In the genomic region with DNA sequence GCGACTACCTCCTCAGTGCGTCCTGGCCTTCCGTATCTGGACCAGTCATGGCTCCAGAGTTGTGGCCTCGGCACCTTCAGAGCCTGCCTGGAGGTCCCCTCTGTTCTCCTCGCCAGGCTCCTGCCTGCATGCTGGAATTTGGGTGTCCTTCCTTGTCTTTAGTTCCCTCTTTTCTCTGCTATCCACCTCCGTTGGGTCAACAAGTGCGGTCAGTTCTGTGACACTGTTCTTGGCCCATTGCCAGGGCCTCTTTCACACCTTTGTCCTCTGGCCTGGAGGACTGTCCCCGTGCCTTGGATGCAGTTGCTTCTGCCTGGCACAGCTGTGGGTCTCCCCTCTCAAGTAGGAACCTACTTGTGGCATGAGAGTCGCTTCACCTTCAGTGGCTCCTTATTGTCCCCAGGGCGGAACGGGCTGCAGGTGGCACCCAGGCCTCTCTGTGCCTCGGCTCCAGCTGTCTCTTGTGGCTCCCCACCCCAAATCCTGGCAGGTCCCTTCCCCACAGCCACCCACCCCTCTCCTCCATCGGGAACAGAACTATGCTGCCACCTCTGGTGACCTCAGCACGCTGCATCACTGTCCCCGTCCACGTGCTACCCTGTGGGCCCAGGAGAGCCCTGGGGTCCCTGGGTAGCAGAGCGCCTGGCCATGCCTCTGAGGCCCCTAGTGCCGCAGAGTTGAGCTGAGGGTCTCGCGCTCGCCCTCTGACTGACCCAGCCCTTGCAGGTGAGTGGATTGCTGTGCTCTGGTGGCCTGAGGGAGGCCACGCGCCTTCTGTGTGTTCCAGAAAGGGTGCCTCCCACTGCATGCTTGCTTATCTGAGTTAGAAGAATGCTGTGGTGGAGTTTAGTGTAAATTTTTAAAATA, we compare ENCODE assay signal across 9 cellular contexts. TPM values are rescaled to one million over a fixed set of nuclear protein-coding genes. Genes with fewer than 3 reads are reported as not detected.
DNase-seq lines count a peak whose midpoint lies in the region; ATAC-seq and TF ChIP-seq lines count a peak whose summit lies in the region.
"Had no signal": no experiment of that assay in that cellular context is flagged by ENCODE, and none has a peak within 500 bp of the region (broad histone marks: within the 10 kb centered on the region; RNA-seq: fewer than 3 reads in every experiment).

No MANE protein-coding gene starts in this region.

- H3K36me3 ChIP-seq in A673 (ENCODE audit: insufficient read depth, low read length, poor library complexity, severe bottlenecking) (peaks cover 55% of the 10 kb centered on the region), hepatocyte (replicated peaks; ENCODE audit: insufficient read depth, low read depth) (no peaks in the 10 kb centered on the region)

- no TSS peak for BruUV-seq in A673 (replicated peaks; lab: Mats Ljungman, UMichigan)

- peak overlapping the region; percentile 16 for H3K27ac Mint-ChIP-seq in T-helper 17 cell

- peak overlapping the region; percentile 28 for H3K27ac ChIP-seq in A673 (ENCODE audit: low read depth, low read length, poor library complexity, severe bottlenecking)
- no peak overlapping the region for H3K27ac ChIP-seq in hepatocyte

- peaks cover 51% of the 10 kb centered on the region for H4K20me1 ChIP-seq in hepatocyte (ENCODE audit: insufficient read depth, poor library complexity, severe bottlenecking)

- no peaks in the 10 kb centered on the region for H3K9me2 ChIP-seq in hepatocyte (replicated peaks; ENCODE audit: insufficient read depth)

- no peaks in the 10 kb centered on the region for H3K9me3 ChIP-seq in A673 (ENCODE audit: low read depth, low read length, poor library complexity, severe bottlenecking)
- H3K9me3 ChIP-seq in T-helper 17 cell (ENCODE audit: control insufficient read depth, low read length, poor library complexity, severe bottlenecking): no peaks in the 10 kb centered on the region
- H3K9me3 ChIP-seq in hepatocyte (ENCODE audit: low read depth): no peaks in the 10 kb centered on the region

- DNase-seq in A673 (ENCODE audit: low spot score): peak; percentile 34
- DNase-seq in GM10248 (ENCODE audit: extremely low spot score): no peak
- no peak for DNase-seq in T-helper 17 cell
- peak; percentile 47 for DNase-seq in hepatocyte (ENCODE audit: low spot score)
- no peak for DNase-seq in inferior parietal cortex (ENCODE audit: extremely low spot score)
- DNase-seq in T1000 (lab: John Stamatoyannopoulos, UW): no peak
- DNase-seq in posterior vena cava (ENCODE audit: low spot score): no peak
- no peak for DNase-seq in putamen (ENCODE audit: low spot score)
- DNase-seq: stimulated activated naive CD4-positive, alpha-beta T cell treated with Interleukin-2 at 50 U/mL for 16 hours had no signal

- H3K4me3 ChIP-seq in A673 (ENCODE audit: low read depth, low read length, poor library complexity, severe bottlenecking) (no peak overlapping the region), hepatocyte (no peak overlapping the region)

- intact Hi-C loops in A673 (cut with micrococcal nuclease; ENCODE audit: unreplicated experiment) (loop anchor here (10.0 kb wide), 1 partner anchor 110 kb away; no protein-coding TSS in a partner anchor), posterior vena cava (cut with DNase I) (no loop called here)

- POLR2A ChIA-PET in A673 (lab: Charles Lee; ENCODE audit: low non-redundant PET): no interaction called here
- POLR2A ChIA-PET in GM10248 (lab: Yijun Ruan, JAX): no interaction called here

- CTCF ChIA-PET in A673 (lab: Charles Lee) (no interaction called here), GM10248 (lab: Yijun Ruan, JAX) (interaction anchor here (1.7 kb wide), 1 partner anchor 10 kb away, joined by 6 read pairs; no protein-coding TSS in a partner anchor)

- peaks cover 44% of the 10 kb centered on the region for H3K4me1 Mint-ChIP-seq in T-helper 17 cell

- no peak overlapping the region for H2AFZ ChIP-seq in hepatocyte

- peaks cover 7% of the 10 kb centered on the region for H3K36me3 Mint-ChIP-seq in T-helper 17 cell (ENCODE audit: low read depth)

- H3K27me3 ChIP-seq in A673 (replicated peaks; ENCODE audit: insufficient read depth, low read depth, low read length, poor library complexity) (no peaks in the 10 kb centered on the region), hepatocyte (no peaks in the 10 kb centered on the region)

- TF ChIP-seq CTCF in A673 (conservative IDR thresholded peaks at IDR 0.05; ENCODE audit: low read depth, low read length) (peak; percentile 62), GM10248 (IDR thresholded peaks at IDR 0.05; ENCODE audit: control extremely low read depth, extremely low read depth, low read depth, missing control alignments) (peak; percentile 30), hepatocyte (IDR thresholded peaks at IDR 0.05; ENCODE audit: poor library complexity) (peak; percentile 40)

- H3K4me1 ChIP-seq in A673 (ENCODE audit: insufficient read depth, low read length, poor library complexity, severe bottlenecking) (no peaks in the 10 kb centered on the region), hepatocyte (ENCODE audit: insufficient read depth) (peaks cover 20% of the 10 kb centered on the region)

- H3K4me3 Mint-ChIP-seq in T-helper 17 cell: no peak overlapping the region

- H3K4me2 ChIP-seq in hepatocyte: no peak overlapping the region

- 83% methylated on average over 22 of the region's 23 CpGs for WGBS in hepatocyte (ENCODE audit: low lambda C conversion rate, missing lambda C conversion rate)

- H3K79me2 ChIP-seq in hepatocyte: peaks cover 77% of the 10 kb centered on the region

- no peak for ATAC-seq in T-helper 17 cell

- no peaks in the 10 kb centered on the region for H3K27me3 Mint-ChIP-seq in T-helper 17 cell

RNA-seq across cellular contexts. Expression of a gene that starts 4.7 kb away (rescaled TPM):
- total RNA-seq in A673 (2021) (63.2 and 74.8 TPM in 2 replicates), T-helper 17 cell (10 to 100 TPM; 32.0 to 37.9 TPM), hepatocyte (18.3 and 22.0 TPM in 2 replicates), posterior vena cava (10 to 100 TPM; 24.3 to 25.2 TPM)
- polyA plus RNA-seq in hepatocyte: 10.8 and 12.2 TPM in 2 replicates

RNA-seq across cellular contexts. Expression of a gene that starts 31.1 kb away (rescaled TPM):
- 501 and 509 TPM in 2 replicates for total RNA-seq in A673 (2021)
- total RNA-seq in T-helper 17 cell: 10 to 100 TPM; 65.7 to 75.2 TPM
- 223 and 227 TPM in 2 replicates for total RNA-seq in hepatocyte
- polyA plus RNA-seq in hepatocyte: 189 and 192 TPM in 2 replicates
- 10 to 100 TPM; 57.0 to 61.6 TPM for total RNA-seq in posterior vena cava

RNA-seq across cellular contexts. Expression of a gene that starts 32.2 kb away (rescaled TPM):
- 68.1 and 71.1 TPM in 2 replicates for total RNA-seq in A673 (2021)
- 10 to 100 TPM; 77.1 to 85.5 TPM for total RNA-seq in T-helper 17 cell
- 34.4 and 50.2 TPM in 2 replicates for total RNA-seq in hepatocyte
- 65.1 and 78.7 TPM in 2 replicates for polyA plus RNA-seq in hepatocyte
- 10 to 100 TPM; 25.7 to 37.7 TPM for total RNA-seq in posterior vena cava

RNA-seq across cellular contexts. Expression of a gene that starts 46.8 kb away (rescaled TPM):
- total RNA-seq in A673 (2021): 58.8 and 60.2 TPM in 2 replicates
- 10 to 100 TPM; 60.1 to 75.8 TPM for total RNA-seq in T-helper 17 cell
- 4.5 and 9.6 TPM in 2 replicates for total RNA-seq in hepatocyte
- polyA plus RNA-seq in hepatocyte: 65.1 and 72.7 TPM in 2 replicates
- 10 to 100 TPM; 45.6 to 46.3 TPM for total RNA-seq in posterior vena cava

Comparison
In these comparisons a context has a peak if more than half of its experiments do, and no peak if none do; other contexts are left out.
1. DNase-seq: peak in A673 (single experiment) and hepatocyte (single experiment); none in GM10248 (single experiment), T-helper 17 cell (0 of 3), inferior parietal cortex (single experiment), T1000 (single experiment), posterior vena cava (single experiment) and putamen (single experiment).
2. Peak in every context shown above with its lines, with median percentiles within 50 percentile points of each other: CTCF ChIP-seq.